ENCODE assay signal across 8 cellular contexts in genomic region chr1:10960954-10961833, GRCh38. TPM values are rescaled to one million over a fixed set of nuclear protein-coding genes. Genes with fewer than 3 reads are reported as not detected.
A peak's percentile ranks its signal among the peaks of the same experiment; 100 is the strongest.
DNase-seq lines count a peak whose midpoint lies in the region; ATAC-seq and TF ChIP-seq lines count a peak whose summit lies in the region.

No MANE protein-coding gene starts in this region.

- no peaks in the 10 kb centered on the region for H3K9me3 ChIP-seq in ES-I3 (ENCODE audit: control insufficient read depth, insufficient read depth, low read length)
- H3K9me3 ChIP-seq in OCI-LY7 (ENCODE audit: low read length) = no peaks in the 10 kb centered on the region
- H3K9me3 ChIP-seq in neural cell (ENCODE audit: low read length) = no peaks in the 10 kb centered on the region

- no peaks in the 10 kb centered on the region for H3F3A ChIP-seq in neural cell (ENCODE audit: insufficient read depth, low read length, poor library complexity, severe bottlenecking)

- no peak overlapping the region for H3K27ac Mint-ChIP-seq in stimulated activated naive CD8-positive, alpha-beta T cell treated with anti-CD3 and anti-CD28 coated beads, Interleukin-15, amount 100 ng/mL, for 72 hours

- peak; percentile 86 for TF ChIP-seq CTCF in OCI-LY7 (conservative IDR thresholded peaks at IDR 0.05; ENCODE audit: low read length)
- TF ChIP-seq CTCF in fibroblast of mammary gland (conservative IDR thresholded peaks at IDR 0.05; ENCODE audit: control insufficient read depth, insufficient read depth, low read depth, low read length) = peak; percentile 74
- peak; percentile 86 for TF ChIP-seq CTCF in neural cell (IDR thresholded peaks at IDR 0.05; ENCODE audit: poor library complexity, severe bottlenecking)

- H3K27me3 Mint-ChIP-seq in stimulated activated naive CD8-positive, alpha-beta T cell treated with anti-CD3 and anti-CD28 coated beads, Interleukin-15, amount 100 ng/mL, for 72 hours = peaks cover 35% of the 10 kb centered on the region

- H4K20me1 ChIP-seq in OCI-LY7 (ENCODE audit: insufficient read depth, low read length) = no peaks in the 10 kb centered on the region
- H4K20me1 ChIP-seq in neural cell (ENCODE audit: insufficient read depth) = no peaks in the 10 kb centered on the region

- DNase-seq in HT1080 (ENCODE audit: low read depth) = peak; percentile 55
- DNase-seq in OCI-LY7 (ENCODE audit: low spot score) = peak; percentile 86
- DNase-seq in activated T-cell treated with anti-CD3 and anti-CD28 coated beads, Interleukin-2, amount 50 U/mL, for 1 hour = peak; percentile 79
- peak; percentile 51 for DNase-seq in fibroblast of mammary gland (ENCODE audit: low read depth)
- DNase-seq in stimulated activated naive CD8-positive, alpha-beta T cell treated with anti-CD3 and anti-CD28 coated beads, Interleukin-15, amount 100 ng/mL, for 72 hours = peak; percentile 79 to 81

- no peaks in the 10 kb centered on the region for H3K79me2 ChIP-seq in OCI-LY7 (ENCODE audit: insufficient read depth, low read depth, low read length)
- no peaks in the 10 kb centered on the region for H3K79me2 ChIP-seq in neural cell (replicated peaks; ENCODE audit: insufficient read depth, low read length)

- H3K9ac ChIP-seq in ES-I3 (ENCODE audit: low read depth, low read length) (peak overlapping the region; percentile 12; the same call in 1 of the 2 replicates), neural cell (ENCODE audit: low read length) (no peak overlapping the region)

- peak; percentile 52 for ATAC-seq in stimulated activated naive CD8-positive, alpha-beta T cell treated with anti-CD3 and anti-CD28 coated beads, Interleukin-15, amount 100 ng/mL, for 72 hours
- ATAC-seq in GM21423 (IDR thresholded peaks at IDR 0.05; ENCODE audit: unreplicated experiment) = no peak

- no TSS peak for BruUV-seq in OCI-LY7 (replicated peaks; lab: Mats Ljungman, UMichigan)

- H2AFZ ChIP-seq in OCI-LY7 (ENCODE audit: low read length) (peak overlapping the region; percentile 30; the same call in 1 of the 2 replicates), neural cell (ENCODE audit: low read depth, low read length) (no peak overlapping the region)

- H3K9me2 ChIP-seq in OCI-LY7 (ENCODE audit: insufficient read depth, low read length) (no peaks in the 10 kb centered on the region), neural cell (ENCODE audit: insufficient read depth, low read length) (no peaks in the 10 kb centered on the region)

- H3K4me1 ChIP-seq in ES-I3 (ENCODE audit: insufficient read depth, low read length) (peaks cover 15% of the 10 kb centered on the region), OCI-LY7 (ENCODE audit: insufficient read depth, low read length, poor library complexity, severe bottlenecking) (peaks cover 17% of the 10 kb centered on the region)

- H3K27me3 ChIP-seq in neural cell (ENCODE audit: insufficient read depth, low read depth, low read length) = no peaks in the 10 kb centered on the region

- H3K4me3 ChIP-seq in OCI-LY7 (ENCODE audit: low read depth, low read length, poor library complexity, severe bottlenecking) (no peak overlapping the region), fibroblast of mammary gland (ENCODE audit: control insufficient read depth, low read depth, low read length) (no peak overlapping the region), neural cell (ENCODE audit: low read length) (no peak overlapping the region)

- POLR2A ChIA-PET in OCI-LY7 (lab: Charles Lee) = interaction anchor here (1.0 kb wide), 1 partner anchor 24 kb away, joined by 3 read pairs; no protein-coding TSS in a partner anchor

- TF ChIP-seq EP300 in neural cell (conservative IDR thresholded peaks at IDR 0.05; ENCODE audit: poor library complexity, severe bottlenecking) = no peak

- no peaks in the 10 kb centered on the region for H3K36me3 ChIP-seq in ES-I3 (ENCODE audit: insufficient read depth, low read length)
- no peaks in the 10 kb centered on the region for H3K36me3 ChIP-seq in OCI-LY7 (ENCODE audit: insufficient read depth, low read length)
- no peaks in the 10 kb centered on the region for H3K36me3 ChIP-seq in neural cell (ENCODE audit: insufficient read depth, low read length)

- H3K9me3 Mint-ChIP-seq in stimulated activated naive CD8-positive, alpha-beta T cell treated with anti-CD3 and anti-CD28 coated beads, Interleukin-15, amount 100 ng/mL, for 72 hours = no peaks in the 10 kb centered on the region

- TF ChIP-seq RAD21 in neural cell (conservative IDR thresholded peaks at IDR 0.05) = peak; percentile 64

- intact Hi-C loops in OCI-LY7 (cut with micrococcal nuclease; ENCODE audit: unreplicated experiment) = no loop called here

- H3K27ac ChIP-seq in OCI-LY7 (ENCODE audit: low read depth, low read length, poor library complexity, severe bottlenecking) (no peak overlapping the region), neural cell (ENCODE audit: low read length) (no peak overlapping the region)

- CTCF ChIA-PET in OCI-LY7 (lab: Charles Lee; ENCODE audit: unreplicated experiment) = no interaction called here

- H3K4me1 Mint-ChIP-seq in stimulated activated naive CD8-positive, alpha-beta T cell treated with anti-CD3 and anti-CD28 coated beads, Interleukin-15, amount 100 ng/mL, for 72 hours = peaks cover 27% of the 10 kb centered on the region

- H3K4me3 Mint-ChIP-seq in stimulated activated naive CD8-positive, alpha-beta T cell treated with anti-CD3 and anti-CD28 coated beads, Interleukin-15, amount 100 ng/mL, for 72 hours = no peak overlapping the region

- H3K4me2 ChIP-seq in OCI-LY7 (ENCODE audit: low read length) (peak overlapping the region; percentile 46; the same call in 1 of the 2 replicates), neural cell (ENCODE audit: low read length) (no peak overlapping the region)

TF ChIP-seq in neural cell, 6 proteins besides CTCF, POLR2A, EP300 and RAD21:
- TF ChIP-seq SMC3 (conservative IDR thresholded peaks at IDR 0.05; ENCODE audit: poor library complexity) (peak; percentile 76), EZH2 (IDR thresholded peaks at IDR 0.05; ENCODE audit: borderline replicate concordance, insufficient read depth, low read length, poor library complexity, severe bottlenecking) (no peak)

RNA-seq across cellular contexts. Expression of gene TARDBP, which starts 51.3 kb away (rescaled TPM):
- total RNA-seq in HT1080 (2014; rRNA removed; shearing (Covaris generic)) = 70.1 and 84.6 TPM in 2 replicates
- 145 and 146 TPM in 2 replicates for polyA plus RNA-seq in HT1080 (2015; cell fraction: cytosol; rRNA removed)
- polyA plus RNA-seq in HT1080 (2015; cell fraction: nucleus; rRNA removed) = 184 and 191 TPM in 2 replicates
- 145 and 177 TPM in 2 replicates for total RNA-seq in OCI-LY7 (2014; rRNA removed; shearing (Covaris generic))
- total RNA-seq in OCI-LY7 (2022) = 277 and 278 TPM in 2 replicates
- 129 and 157 TPM in 2 replicates for polyA plus RNA-seq in neural cell
- 152 and 165 TPM in 2 replicates for polyA minus RNA-seq in neural cell
